ENCODE assay signal across 32 cellular contexts in genomic region chr10:2020841-2021240, GRCh38.
"Had no signal": no experiment of that assay in that cellular context is flagged by ENCODE, and none has a peak within 500 bp of the region (broad histone marks: within the 10 kb centered on the region; RNA-seq: fewer than 3 reads in every experiment).

No MANE protein-coding gene starts in this region.

- DNase-seq: activated CD4-positive, alpha-beta T cell treated with anti-CD3 and anti-CD28 coated beads for 4 hours; activated CD4-positive, alpha-beta T cell treated with anti-CD3 and anti-CD28 coated beads, Interleukin-2, amount 50 U/mL, for 4 hours; activated CD8-positive, alpha-beta memory T cell treated with anti-CD3 and anti-CD28 coated beads, Interleukin-2, amount 50 U/mL, for 48 hours; activated CD8-positive, alpha-beta T cell treated with anti-CD3 and anti-CD28 coated beads, Interleukin-2, amount 10 ng/mL, durations not matched to agents 7 days and 5 days; activated effector memory CD4-positive, alpha-beta T cell treated with anti-CD3 and anti-CD28 coated beads, Interleukin-2, amount 50 U/mL, for 16 hours; activated naive CD4-positive, alpha-beta T cell treated with Interleukin-2 at 50 U/mL for 16 hours; activated naive CD8-positive, alpha-beta T cell treated with anti-CD3 and anti-CD28 coated beads, Interleukin-2, amount 50 U/mL, for 24 hours; activated T-cell treated with anti-CD3 and anti-CD28 coated beads, Interleukin-2, amount 50 U/mL, for 1 hour; amniotic stem cell; central memory CD4-positive, alpha-beta T cell; MG63; NCI-H1048; NCI-H1417; NCI-H1694; NCI-H2029; NCI-H2107; NCI-H2171 treated with DMSO at 0.1 percent for 48 hours; NCI-H226; NCI-H526; NCI-H774; Right ventricle myocardium superior; RPMI8226; SJCRH30; T-cell; T-helper 2 cell; T1000; WERI-Rb-1 had no signal

- ATAC-seq: activated CD4-positive, CD25-positive, alpha-beta regulatory T cell treated with anti-CD3 and anti-CD28 coated beads, Interleukin-2, amount 50 U/mL, for 24 hours; activated CD8-positive, alpha-beta T cell treated with anti-CD3 and anti-CD28 coated beads, Interleukin-2, amount 10 ng/mL, durations not matched to agents 7 days and 5 days; activated naive CD4-positive, alpha-beta T cell treated with anti-CD3 and anti-CD28 coated beads, Interleukin-2, amount 50 U/mL, for 72 hours; activated naive CD8-positive, alpha-beta T cell treated with anti-CD3 and anti-CD28 coated beads, Interleukin-2, amount 50 U/mL, for 24 hours; body of pancreas; Panc1; SK-N-SH treated with all-trans-retinoic acid at 6 μM for 48 hours; T-cell had no signal
